9 cellular contexts compared by ENCODE assay signal in genomic region chr5:691817-692529, GRCh38. TPM values are rescaled to one million over a fixed set of nuclear protein-coding genes. Genes with fewer than 3 reads are reported as not detected.
A peak's percentile ranks its signal among the peaks of the same experiment; 100 is the strongest.
DNase-seq lines count a peak whose midpoint lies in the region; ATAC-seq and TF ChIP-seq lines count a peak whose summit lies in the region.
"Had no signal": no experiment of that assay in that cellular context is flagged by ENCODE, and none has a peak within 500 bp of the region (broad histone marks: within the 10 kb centered on the region; RNA-seq: fewer than 3 reads in every experiment).

No MANE protein-coding gene starts in this region.

- H3K9me2 ChIP-seq in PC-3 (replicated peaks; ENCODE audit: low read length), result no peaks in the 10 kb centered on the region

- H3K9me3 Mint-ChIP-seq in glutamatergic neuron (ENCODE audit: unreplicated experiment), result peaks cover 2% of the 10 kb centered on the region

- intact Hi-C loops in PC-3 (cut with micrococcal nuclease), result no loop called here

- H3F3A ChIP-seq in PC-3 (ENCODE audit: low read length, unreplicated experiment), result no peaks in the 10 kb centered on the region

- no peaks in the 10 kb centered on the region for H4K20me1 ChIP-seq in PC-3 (ENCODE audit: low read length)

- DNase-seq in H7, result peak; percentile 9
- DNase-seq in PC-3, result no peak
- DNase-seq in glutamatergic neuron, result no peak
- DNase-seq in DMS79 (lab: John Stamatoyannopoulos, UW), result no peak
- DNase-seq in mesenteric fat pad (ENCODE audit: low spot score), result no peak
- DNase-seq: GDM1, NCI-H1436 treated with DMSO at 0.1 percent for 48 hours had no signal

- BruUV-seq in PC-3 (replicated peaks; lab: Mats Ljungman, UMichigan), result no TSS peak

- TF ChIP-seq CTCF in PC-3 (conservative IDR thresholded peaks at IDR 0.05; ENCODE audit: low read depth, low read length), result no peak
- no peak for TF ChIP-seq CTCF in glutamatergic neuron (IDR thresholded peaks at IDR 0.05; ENCODE audit: partially characterized antibody, unreplicated experiment)

- H3K27ac ChIP-seq in PC-3 (ENCODE audit: low read length), result no peak overlapping the region

- CTCF ChIA-PET in PC-3 (lab: Charles Lee), result no interaction called here

- no peak overlapping the region for H3K9ac ChIP-seq in PC-3 (ENCODE audit: low read length)
- H3K9ac ChIP-seq in skeletal muscle satellite cell (ENCODE audit: low read depth, low read length), result no peak overlapping the region

- H3K27me3 ChIP-seq in H7 (ENCODE audit: control insufficient read depth, insufficient read depth, low read length) (peaks cover 11% of the 10 kb centered on the region), PC-3 (ENCODE audit: low read length) (no peaks in the 10 kb centered on the region), skeletal muscle satellite cell (ENCODE audit: control insufficient read depth, insufficient read depth, low read length) (peaks cover 4% of the 10 kb centered on the region)

- peak overlapping the region; percentile 84 for H3K4me3 Mint-ChIP-seq in glutamatergic neuron (ENCODE audit: unreplicated experiment)

- peak overlapping the region; percentile 43 for H3K27ac Mint-ChIP-seq in glutamatergic neuron (ENCODE audit: unreplicated experiment)

- peak overlapping the region; percentile 85 for H3K4me2 ChIP-seq in PC-3 (ENCODE audit: low read length)
- H3K4me2 ChIP-seq in skeletal muscle satellite cell (ENCODE audit: low read length), result peak overlapping the region; percentile 58

- POLR2A ChIA-PET in PC-3 (lab: Charles Lee; ENCODE audit: unreplicated experiment), result no interaction called here

- no peaks in the 10 kb centered on the region for H3K79me2 ChIP-seq in PC-3 (ENCODE audit: low read length)

- no peaks in the 10 kb centered on the region for H3K36me3 ChIP-seq in H7 (replicated peaks; ENCODE audit: control insufficient read depth, insufficient read depth, low read length)
- H3K36me3 ChIP-seq in PC-3 (ENCODE audit: low read depth, low read length), result no peaks in the 10 kb centered on the region
- no peaks in the 10 kb centered on the region for H3K36me3 ChIP-seq in skeletal muscle satellite cell (ENCODE audit: insufficient read depth, low read length)

- H3K4me1 Mint-ChIP-seq in glutamatergic neuron (ENCODE audit: low read depth, unreplicated experiment), result no peaks in the 10 kb centered on the region

- ATAC-seq in PC-3 (no peak), GM18502 (IDR thresholded peaks at IDR 0.05; ENCODE audit: poor library complexity, unreplicated experiment) (no peak)

- no peak overlapping the region for H2AFZ ChIP-seq in PC-3 (ENCODE audit: low read length)

- H3K4me3 ChIP-seq in H7 (ENCODE audit: insufficient read depth, low read depth, low read length) (no peak overlapping the region), PC-3 (ENCODE audit: low read length) (peak overlapping the region; percentile 69), skeletal muscle satellite cell (ENCODE audit: low read length) (no peak overlapping the region)

- H3K4me1 ChIP-seq in PC-3 (ENCODE audit: insufficient read depth, low read length), result no peaks in the 10 kb centered on the region
- H3K4me1 ChIP-seq in skeletal muscle satellite cell (ENCODE audit: control insufficient read depth, insufficient read depth, low read length), result no peaks in the 10 kb centered on the region

- H3K27me3 Mint-ChIP-seq in glutamatergic neuron (ENCODE audit: unreplicated experiment), result peaks cover 2% of the 10 kb centered on the region

- H3K36me3 Mint-ChIP-seq in glutamatergic neuron (ENCODE audit: unreplicated experiment), result peaks cover 4% of the 10 kb centered on the region

- no peaks in the 10 kb centered on the region for H3K9me3 ChIP-seq in PC-3 (ENCODE audit: low read length)
- no peaks in the 10 kb centered on the region for H3K9me3 ChIP-seq in skeletal muscle satellite cell (replicated peaks; ENCODE audit: low read length)

RNA-seq across cellular contexts. Expression of gene TPPP, which starts 1.2 kb away (rescaled TPM):
- 0.31 and 0.92 TPM in 2 replicates for total RNA-seq in H7 (2014; rRNA removed; shearing (Covaris generic))
- total RNA-seq in PC-3 (2014; rRNA removed) (1.7 and 1.9 TPM in 2 replicates), glutamatergic neuron (ENCODE audit: unreplicated experiment) (44.5 TPM), mesenteric fat pad (5.4 TPM)
- under 0.01 and 0.25 TPM in 2 replicates for total RNA-seq in skeletal muscle satellite cell (2012; rRNA removed)
